Comparison of ENCODE assay signal across 10 cellular contexts in the genomic region with DNA sequence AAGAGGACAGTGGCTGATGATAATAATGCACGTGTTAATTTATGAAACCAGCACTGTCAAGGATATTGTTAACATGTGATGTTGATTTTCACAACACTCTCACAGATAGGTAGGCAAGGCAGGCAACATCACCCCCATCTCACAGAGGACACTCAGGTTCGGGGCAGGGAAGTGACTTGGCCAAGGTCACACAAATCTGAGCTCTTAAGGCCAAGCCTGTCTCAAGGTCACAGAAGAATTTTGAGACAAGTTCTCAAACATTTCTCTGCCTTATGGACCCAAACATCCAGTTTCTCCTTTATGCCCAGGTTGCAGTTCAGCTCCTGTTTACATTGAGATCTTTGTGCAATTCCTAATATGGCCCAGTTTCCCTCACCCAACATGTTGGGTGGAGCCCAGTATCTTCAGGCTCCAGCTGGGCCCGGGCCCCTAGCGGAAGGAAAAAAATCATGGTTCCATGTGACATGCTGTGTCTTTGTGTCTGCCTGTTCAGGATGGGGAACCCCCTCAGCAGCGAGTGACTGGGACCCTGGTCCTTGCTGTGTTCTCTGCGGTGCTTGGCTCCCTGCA. TPM values are rescaled to one million over a fixed set of nuclear protein-coding genes. Genes with fewer than 3 reads are reported as not detected.
DNase-seq lines count a peak whose midpoint lies in the region; ATAC-seq and TF ChIP-seq lines count a peak whose summit lies in the region.
"Had no signal": no experiment of that assay in that cellular context is flagged by ENCODE, and none has a peak within 500 bp of the region (broad histone marks: within the 10 kb centered on the region; RNA-seq: fewer than 3 reads in every experiment).

No MANE protein-coding gene starts in this region.

- TF ChIP-seq EP300 in SK-N-SH (IDR thresholded peaks at IDR 0.05; ENCODE audit: borderline replicate concordance in 1 of 2, low read depth in 1 of 2, low read length in 1 of 2) (no peak), sigmoid colon (IDR thresholded peaks at IDR 0.05) (no peak)

- no peak for TF ChIP-seq RAD21 in SK-N-SH (IDR thresholded peaks at IDR 0.05; ENCODE audit: low read length)

- H3K27me3 ChIP-seq in SK-N-SH (ENCODE audit: insufficient read depth) = peaks cover 2% of the 10 kb centered on the region; the same call in 1 of the 2 replicates
- H3K27me3 ChIP-seq in sigmoid colon = no peaks in the 10 kb centered on the region
- peaks cover 41% of the 10 kb centered on the region for H3K27me3 ChIP-seq in foreskin keratinocyte

- CTCF ChIA-PET in SK-N-SH (lab: Yijun Ruan, JAX) = interaction anchor here (1.6 to 8.8 kb wide), 4 partner anchors 10 to 237 kb away, joined by 4 to 169 read pairs (median 20); no protein-coding TSS in a partner anchor

- POLR2A ChIA-PET in SK-N-SH (lab: Yijun Ruan, JAX) = interaction anchor here (0.5 to 1.3 kb wide), 2 partner anchors 62 to 345 kb away, joined by 3 read pairs; partner anchors contain the start of gene SAT2

- H4K20me1 ChIP-seq in SK-N-SH (ENCODE audit: insufficient read depth) = no peaks in the 10 kb centered on the region

- H3K9ac ChIP-seq in SK-N-SH = no peak overlapping the region

- peaks cover 15% of the 10 kb centered on the region for H3F3A ChIP-seq in SK-N-SH (replicated peaks; ENCODE audit: insufficient read depth)

- TF ChIP-seq POLR2A in sigmoid colon (IDR thresholded peaks at IDR 0.05) = no peak

- H3K27ac ChIP-seq in SK-N-SH (ENCODE audit: low read depth in 2 of 2, low read length in 1 of 2) (no peak overlapping the region), sigmoid colon (peak overlapping the region; percentile 93 to 98 (median 96)), foreskin keratinocyte (no peak overlapping the region)

- TF ChIP-seq CTCF in SK-N-SH (IDR thresholded peaks at IDR 0.05) (no peak), fibroblast of villous mesenchyme (IDR thresholded peaks at IDR 0.05; ENCODE audit: insufficient read depth, low read depth, low read length) (no peak), sigmoid colon (IDR thresholded peaks at IDR 0.05) (peak in 2 of 4 experiments; percentile 11 to 49), foreskin keratinocyte (conservative IDR thresholded peaks at IDR 0.05) (no peak)

- H3K9me2 ChIP-seq in SK-N-SH = no peaks in the 10 kb centered on the region

- H3K79me2 ChIP-seq in SK-N-SH (ENCODE audit: insufficient read depth) = no peaks in the 10 kb centered on the region

- no peak for ATAC-seq in SK-N-SH treated with all-trans-retinoic acid at 6 μM for 48 hours
- no peak for ATAC-seq in HG02610 (IDR thresholded peaks at IDR 0.05; ENCODE audit: unreplicated experiment)
- ATAC-seq in foreskin keratinocyte = no peak
- ATAC-seq in HG02973 (IDR thresholded peaks at IDR 0.05; ENCODE audit: unreplicated experiment) = no peak
- ATAC-seq: GM12878 had no signal

- 66% methylated on average over 5 of the region's 6 CpGs for WGBS in SK-N-SH (ENCODE audit: low lambda C conversion rate)
- WGBS in sigmoid colon, 2 donors = 52 to 56% methylated on average over 6 of the region's 6 CpGs

- no peak overlapping the region for H2AFZ ChIP-seq in SK-N-SH (ENCODE audit: low read depth)

- DNase-seq in SK-N-SH = peak; percentile 17
- DNase-seq in OCI-M1 (lab: John Stamatoyannopoulos, UW) = peak; percentile 78
- DNase-seq in fibroblast of villous mesenchyme (ENCODE audit: low read depth) = peak; percentile 28
- peak; percentile 78 for DNase-seq in sigmoid colon
- DNase-seq in foreskin keratinocyte = no peak
- DNase-seq: HFFc6 had no signal

- H3K9me3 ChIP-seq in SK-N-SH = no peaks in the 10 kb centered on the region
- H3K9me3 ChIP-seq in sigmoid colon = no peaks in the 10 kb centered on the region

- H3K4me2 ChIP-seq in SK-N-SH = no peak overlapping the region

- H3K36me3 ChIP-seq in SK-N-SH (replicated peaks in 1 of 2; ENCODE audit: control insufficient read depth in 1 of 2, insufficient read depth in 2 of 2, low read length in 1 of 2) (no peaks in the 10 kb centered on the region), sigmoid colon (peaks cover 26 to 33% (median 28%) of the 10 kb centered on the region in 4 donors)

- intact Hi-C loops in sigmoid colon (cut with DNase I) = no loop called here

- H3K4me1 ChIP-seq in SK-N-SH (ENCODE audit: control insufficient read depth in 1 of 2, insufficient read depth in 2 of 2, low read depth in 1 of 2, low read length in 1 of 2) (peaks cover 6 to 18% of the 10 kb centered on the region in 2 experiments; a peak in 2 of 4 replicates), sigmoid colon (peaks cover 0 to 56% (median 46%) of the 10 kb centered on the region in 4 donors), foreskin keratinocyte (no peaks in the 10 kb centered on the region)

- H3K4me3 ChIP-seq in SK-N-SH (ENCODE audit: low read depth in 2 of 2, low read length in 1 of 2) (no peak overlapping the region; a peak in 1 of 4 replicates), fibroblast of villous mesenchyme (ENCODE audit: low read depth, low read length) (no peak overlapping the region), sigmoid colon (peak overlapping the region; percentile 53 to 83 (median 68))
- H3K4me3 ChIP-seq: GM12878 had no signal

TF ChIP-seq in SK-N-SH, 30 proteins besides CTCF, POLR2A, EP300 and RAD21 (continues in another document):
- TF ChIP-seq MXI1 (IDR thresholded peaks at IDR 0.05; ENCODE audit: low read depth, low read length) = no peak
- no peak for TF ChIP-seq CHD2 (IDR thresholded peaks at IDR 0.05; ENCODE audit: low read length, partially characterized antibody)
- TF ChIP-seq, protein P1, sequence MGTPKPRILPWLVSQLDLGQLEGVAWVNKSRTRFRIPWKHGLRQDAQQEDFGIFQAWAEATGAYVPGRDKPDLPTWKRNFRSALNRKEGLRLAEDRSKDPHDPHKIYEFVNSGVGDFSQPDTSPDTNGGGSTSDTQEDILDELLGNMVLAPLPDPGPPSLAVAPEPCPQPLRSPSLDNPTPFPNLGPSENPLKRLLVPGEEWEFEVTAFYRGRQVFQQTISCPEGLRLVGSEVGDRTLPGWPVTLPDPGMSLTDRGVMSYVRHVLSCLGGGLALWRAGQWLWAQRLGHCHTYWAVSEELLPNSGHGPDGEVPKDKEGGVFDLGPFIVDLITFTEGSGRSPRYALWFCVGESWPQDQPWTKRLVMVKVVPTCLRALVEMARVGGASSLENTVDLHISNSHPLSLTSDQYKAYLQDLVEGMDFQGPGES (IDR thresholded peaks at IDR 0.05; ENCODE audit: low read depth, low read length) = no peak
- no peak for TF ChIP-seq NRF1 (IDR thresholded peaks at IDR 0.05; ENCODE audit: low read depth, low read length)

TF ChIP-seq in SK-N-SH treated with all-trans-retinoic acid at 6 μM for 48 hours, 23 proteins besides CTCF, POLR2A, EP300 and RAD21 (continues in another document):
- TF ChIP-seq RARB (CRISPR knock-in tag; IDR thresholded peaks at IDR 0.05) (no peak), CREB5 (CRISPR knock-in tag; IDR thresholded peaks at IDR 0.05; ENCODE audit: low read depth) (no peak), TOX (CRISPR knock-in tag; IDR thresholded peaks at IDR 0.05; ENCODE audit: borderline replicate concordance) (no peak)

RNA-seq across cellular contexts. Expression of gene SLC2A4, which starts 1.3 kb away (rescaled TPM):
- polyA plus RNA-seq in SK-N-SH (2012; rRNA removed) (0.44 and 0.54 TPM in 2 replicates), sigmoid colon (1 to 10 TPM in 2 of 3 donors, under 1 TPM in 1; 0.60 to 7.9 (median 2.8) TPM), foreskin keratinocyte (0.04 and 0.12 TPM in 2 replicates)
- polyA plus RNA-seq in SK-N-SH (2012; cell fraction: cytosol; rRNA removed) = 0.14 and 0.24 TPM in 2 replicates
- 0.83 and 1.3 TPM in 2 replicates for polyA plus RNA-seq in SK-N-SH (2012; cell fraction: nucleus; rRNA removed)
- total RNA-seq in fibroblast of villous mesenchyme (under 0.01 TPM in 1 of 2 replicates, not detected in the other), sigmoid colon (100 to 1,000 TPM in 2 of 4 donors, 10 to 100 TPM in 2; 72.9 to 127 (median 94.7) TPM), foreskin keratinocyte (0.17 and 0.25 TPM in 2 replicates)

RNA-seq across cellular contexts. Expression of gene YBX2, which starts 11.6 kb away (rescaled TPM):
- 0.36 and 0.54 TPM in 2 replicates for polyA plus RNA-seq in SK-N-SH (2012; rRNA removed)
- 0.31 and 0.41 TPM in 2 replicates for polyA plus RNA-seq in SK-N-SH (2012; cell fraction: cytosol; rRNA removed)
- polyA plus RNA-seq in SK-N-SH (2012; cell fraction: nucleus; rRNA removed) = 1.9 and 2.0 TPM in 2 replicates
- total RNA-seq in fibroblast of villous mesenchyme = not detected in 2 replicates
- total RNA-seq in sigmoid colon = 1 to 10 TPM in 3 of 4 donors, under 1 TPM in 1; 0.28 to 2.5 (median 1.5) TPM
- 10 to 100 TPM in 2 of 3 donors, 1 to 10 TPM in 1; 4.8 to 37.6 (median 20.1) TPM for polyA plus RNA-seq in sigmoid colon
- 0.32 and 0.88 TPM in 2 replicates for total RNA-seq in foreskin keratinocyte
- 0.36 and 0.57 TPM in 2 replicates for polyA plus RNA-seq in foreskin keratinocyte
- total RNA-seq: GM12878, HFFc6 had no signal
- polyA plus RNA-seq: GM12878 had no signal

RNA-seq across cellular contexts. Expression of gene CLDN7, which starts 20.6 kb away (rescaled TPM):
- 2.9 and 5.0 TPM in 2 replicates for polyA plus RNA-seq in SK-N-SH (2012; rRNA removed)
- 2.5 and 3.8 TPM in 2 replicates for polyA plus RNA-seq in SK-N-SH (2012; cell fraction: cytosol; rRNA removed)
- polyA plus RNA-seq in SK-N-SH (2012; cell fraction: nucleus; rRNA removed) = 10.4 and 12.1 TPM in 2 replicates
- 2.9 and 5.2 TPM in 2 replicates for total RNA-seq in fibroblast of villous mesenchyme
- 1 to 10 TPM in 3 of 4 donors, not detected in 1; 1.1 to 2.6 (median 1.9) TPM for total RNA-seq in sigmoid colon
- polyA plus RNA-seq in sigmoid colon = 100 to 1,000 TPM; 181 to 963 (median 332) TPM
- total RNA-seq in foreskin keratinocyte = 16.7 and 18.0 TPM in 2 replicates
- 20.9 and 25.0 TPM in 2 replicates for polyA plus RNA-seq in foreskin keratinocyte

RNA-seq across cellular contexts. Expression of gene EIF5A, which starts 24.6 kb away (rescaled TPM):
- 711 and 971 TPM in 2 replicates for polyA plus RNA-seq in SK-N-SH (2012; rRNA removed)
- 580 and 792 TPM in 2 replicates for polyA plus RNA-seq in SK-N-SH (2012; cell fraction: cytosol; rRNA removed)
- 284 and 445 TPM in 2 replicates for polyA plus RNA-seq in SK-N-SH (2012; cell fraction: nucleus; rRNA removed)
- total RNA-seq in fibroblast of villous mesenchyme = 607 and 641 TPM in 2 replicates
- 100 to 1,000 TPM; 104 to 156 (median 125) TPM for total RNA-seq in sigmoid colon
- polyA plus RNA-seq in sigmoid colon = 100 to 1,000 TPM; 315 to 603 (median 403) TPM
- total RNA-seq in foreskin keratinocyte = 922 and 1,087 TPM in 2 replicates
- polyA plus RNA-seq in foreskin keratinocyte = 1,285 and 1,536 TPM in 2 replicates

RNA-seq across cellular contexts. Expression of gene ELP5, which starts 30.8 kb away (rescaled TPM):
- 45.4 and 52.1 TPM in 2 replicates for polyA plus RNA-seq in SK-N-SH (2012; rRNA removed)
- 38.4 and 41.3 TPM in 2 replicates for polyA plus RNA-seq in SK-N-SH (2012; cell fraction: cytosol; rRNA removed)
- 51.3 and 60.7 TPM in 2 replicates for polyA plus RNA-seq in SK-N-SH (2012; cell fraction: nucleus; rRNA removed)
- total RNA-seq in fibroblast of villous mesenchyme = 29.6 and 36.3 TPM in 2 replicates
- total RNA-seq in sigmoid colon = 10 to 100 TPM; 28.4 to 40.0 (median 34.2) TPM
- 10 to 100 TPM; 32.4 to 70.9 (median 42.9) TPM for polyA plus RNA-seq in sigmoid colon
- total RNA-seq in foreskin keratinocyte = 31.8 and 63.6 TPM in 2 replicates
- 42.6 and 104 TPM in 2 replicates for polyA plus RNA-seq in foreskin keratinocyte

Comparison
In these comparisons a context has a peak if more than half of its experiments do, and no peak if none do; other contexts are left out.
1. DNase-seq: peak in SK-N-SH (single experiment), OCI-M1 (single experiment), fibroblast of villous mesenchyme (single experiment) and sigmoid colon (single experiment); none in foreskin keratinocyte (0 of 2).
2. H3K27ac ChIP-seq: peak in sigmoid colon (4 of 4); none in SK-N-SH (0 of 2) and foreskin keratinocyte (single experiment).
3. H3K4me3 ChIP-seq: peak in sigmoid colon (4 of 4); none in SK-N-SH (0 of 2) and fibroblast of villous mesenchyme (single experiment).
4. RNA of gene SLC2A4, which starts 1.3 kb away (total RNA-seq): 72.9 to 127 TPM in sigmoid colon; 0.17 to 0.25 TPM in foreskin keratinocyte and under 0.01 TPM in fibroblast of villous mesenchyme; every median in the first group is over 10 times any median in the second.